ENCODE assay signal across 13 cellular contexts in the genomic region with DNA sequence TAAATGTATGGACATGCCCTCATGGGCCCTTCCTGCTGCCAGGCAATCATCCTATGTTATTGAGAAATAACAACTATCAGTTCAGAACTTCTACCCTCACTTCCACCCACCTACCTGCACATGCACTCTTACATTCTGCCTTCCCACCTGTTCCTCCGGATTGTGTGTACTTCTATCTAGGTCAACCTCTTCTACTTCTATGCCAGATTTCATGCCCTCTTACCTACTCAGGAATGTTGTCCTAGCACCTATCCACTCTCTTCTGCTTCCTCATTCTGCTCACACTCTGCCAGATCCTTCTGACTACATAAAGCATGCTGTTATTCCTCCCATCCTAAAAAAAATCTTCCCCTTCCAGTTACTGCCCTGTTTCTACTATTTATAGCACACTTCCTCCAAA.
DNase-seq lines count a peak whose midpoint lies in the region; ATAC-seq and TF ChIP-seq lines count a peak whose summit lies in the region.
"Had no signal": no experiment of that assay in that cellular context is flagged by ENCODE, and none has a peak within 500 bp of the region (broad histone marks: within the 10 kb centered on the region; RNA-seq: fewer than 3 reads in every experiment).

No MANE protein-coding gene starts in this region.

- no TSS peak for BruUV-seq in MCF 10A (replicated peaks; lab: Mats Ljungman, UMichigan)

- WGBS in hepatocyte (ENCODE audit: low lambda C conversion rate, missing lambda C conversion rate) = 67% methylated on average over 1 of the region's 1 CpG

- CTCF ChIA-PET in MCF 10A (lab: Yijun Ruan, JAX) = no interaction called here

- ATAC-seq in mucosa of descending colon (peak; percentile 20), HG02870 (IDR thresholded peaks at IDR 0.05; ENCODE audit: unreplicated experiment) (no peak), GM21619 (IDR thresholded peaks at IDR 0.05; ENCODE audit: unreplicated experiment) (no peak)
- ATAC-seq: GM12878 had no signal

- no peaks in the 10 kb centered on the region for H3K9me3 Mint-ChIP-seq in MCF 10A (ENCODE audit: unreplicated experiment)

- POLR2A ChIA-PET in MCF 10A (lab: Yijun Ruan, JAX) = no interaction called here

- intact Hi-C loops in breast epithelium (cut with DNase I; ENCODE audit: low total_unique reads) (no loop called here), MCF 10A (cut with micrococcal nuclease) (no loop called here), mucosa of descending colon (cut with DNase I, micrococcal nuclease) (no loop called here), vagina (cut with DNase I) (no loop called here)

- H3K79me2 ChIP-seq in hepatocyte = no peaks in the 10 kb centered on the region

- DNase-seq in breast epithelium (ENCODE audit: low spot score in 2 of 2) (no peak), MCF 10A (ENCODE audit: unreplicated experiment) (no peak), hepatocyte (ENCODE audit: low spot score) (no peak), mucosa of descending colon (no peak), vagina (ENCODE audit: extremely low spot score in 2 of 2) (no peak)
- DNase-seq: ACHN; CD4-positive, CD25-positive, alpha-beta regulatory T cell; DMS79; HCEC 1CT had no signal

- H3K9me3 ChIP-seq in breast epithelium (no peaks in the 10 kb centered on the region), hepatocyte (ENCODE audit: low read depth) (no peaks in the 10 kb centered on the region), mucosa of descending colon (no peaks in the 10 kb centered on the region), vagina (no peaks in the 10 kb centered on the region)

- no peak overlapping the region for H3K4me3 Mint-ChIP-seq in MCF 10A (ENCODE audit: unreplicated experiment)
- H3K4me3 Mint-ChIP-seq: CD4-positive, CD25-positive, alpha-beta regulatory T cell had no signal

- H2AFZ ChIP-seq in hepatocyte = no peak overlapping the region

- H4K20me1 ChIP-seq in hepatocyte (ENCODE audit: insufficient read depth, poor library complexity, severe bottlenecking) = no peaks in the 10 kb centered on the region
- H4K20me1 ChIP-seq: BLaER1 treated with 17β-estradiol and CSF1 and Interleukin-3, amounts not matched to agents 10 nM and 100 nM had no signal

- no peak overlapping the region for H3K27ac Mint-ChIP-seq in MCF 10A (ENCODE audit: low read depth, unreplicated experiment)
- H3K27ac Mint-ChIP-seq: CD4-positive, CD25-positive, alpha-beta regulatory T cell had no signal

- TF ChIP-seq CTCF in breast epithelium (IDR thresholded peaks at IDR 0.05) (no peak), MCF 10A (IDR thresholded peaks at IDR 0.05; ENCODE audit: unreplicated experiment) (no peak), hepatocyte (IDR thresholded peaks at IDR 0.05; ENCODE audit: poor library complexity) (no peak), mucosa of descending colon (IDR thresholded peaks at IDR 0.05) (no peak), vagina (IDR thresholded peaks at IDR 0.05) (no peak)

- H3K4me1 ChIP-seq in breast epithelium (no peaks in the 10 kb centered on the region), hepatocyte (ENCODE audit: insufficient read depth) (no peaks in the 10 kb centered on the region), mucosa of descending colon (ENCODE audit: low read depth) (no peaks in the 10 kb centered on the region), vagina (no peaks in the 10 kb centered on the region)
- H3K4me1 ChIP-seq: BLaER1 treated with 17β-estradiol and CSF1 and Interleukin-3, amounts not matched to agents 10 nM and 100 nM had no signal

- H3K27me3 ChIP-seq in breast epithelium (no peaks in the 10 kb centered on the region), hepatocyte (no peaks in the 10 kb centered on the region), vagina (no peaks in the 10 kb centered on the region)
- H3K27me3 ChIP-seq: BLaER1 treated with 17β-estradiol and CSF1 and Interleukin-3, amounts not matched to agents 10 nM and 100 nM had no signal

- no peaks in the 10 kb centered on the region for H3K36me3 ChIP-seq in breast epithelium
- no peaks in the 10 kb centered on the region for H3K36me3 ChIP-seq in hepatocyte (replicated peaks; ENCODE audit: insufficient read depth, low read depth)
- H3K36me3 ChIP-seq in mucosa of descending colon (ENCODE audit: low read depth) = no peaks in the 10 kb centered on the region
- no peaks in the 10 kb centered on the region for H3K36me3 ChIP-seq in vagina
- H3K36me3 ChIP-seq: BLaER1 treated with 17β-estradiol and CSF1 and Interleukin-3, amounts not matched to agents 10 nM and 100 nM had no signal

- H3K9me2 ChIP-seq in hepatocyte (replicated peaks; ENCODE audit: insufficient read depth) = no peaks in the 10 kb centered on the region

- no peaks in the 10 kb centered on the region for H3K4me1 Mint-ChIP-seq in MCF 10A (ENCODE audit: insufficient read depth, unreplicated experiment)
- H3K4me1 Mint-ChIP-seq: CD4-positive, CD25-positive, alpha-beta regulatory T cell had no signal

- H3K27ac ChIP-seq in breast epithelium = peak overlapping the region; percentile 3 to 48
- H3K27ac ChIP-seq in hepatocyte = peak overlapping the region; percentile 25
- H3K27ac ChIP-seq in vagina = no peak overlapping the region
- H3K27ac ChIP-seq: BLaER1 treated with 17β-estradiol and CSF1 and Interleukin-3, amounts not matched to agents 10 nM and 100 nM had no signal

- H3K27me3 Mint-ChIP-seq in MCF 10A (ENCODE audit: insufficient read depth, unreplicated experiment) = no peaks in the 10 kb centered on the region

- TF ChIP-seq POLR2A in breast epithelium (IDR thresholded peaks at IDR 0.05) (no peak), vagina (IDR thresholded peaks at IDR 0.05) (no peak)

- no peak overlapping the region for H3K4me2 ChIP-seq in hepatocyte
- H3K4me2 ChIP-seq: BLaER1 treated with 17β-estradiol and CSF1 and Interleukin-3, amounts not matched to agents 10 nM and 100 nM had no signal

- H3K4me3 ChIP-seq in breast epithelium (no peak overlapping the region), hepatocyte (no peak overlapping the region), mucosa of descending colon (no peak overlapping the region), vagina (no peak overlapping the region)
- H3K4me3 ChIP-seq: BLaER1 treated with 17β-estradiol and CSF1 and Interleukin-3, amounts not matched to agents 10 nM and 100 nM; GM12878 had no signal

- no peaks in the 10 kb centered on the region for H3K36me3 Mint-ChIP-seq in MCF 10A (ENCODE audit: insufficient read depth, unreplicated experiment)
- H3K36me3 Mint-ChIP-seq: CD4-positive, CD25-positive, alpha-beta regulatory T cell had no signal
